27 cellular contexts compared by ENCODE assay signal in genomic region chr12:117502633-117503032, GRCh38.
"Had no signal": no experiment of that assay in that cellular context is flagged by ENCODE, and none has a peak within 500 bp of the region (broad histone marks: within the 10 kb centered on the region; RNA-seq: fewer than 3 reads in every experiment).

No MANE protein-coding gene starts in this region.

- H3K9me3 Mint-ChIP-seq: activated naive CD4-positive, alpha-beta T cell treated with anti-CD3 and anti-CD28 coated beads, Interleukin-2, amount 10 ng/mL, durations not matched to agents 7 days and 5 days; activated naive CD8-positive, alpha-beta T cell treated with anti-CD3 and anti-CD28 coated beads, Interleukin-2, amount 50 U/mL, for 24 hours; central memory CD8-positive, alpha-beta T cell; endodermal cell; neural progenitor cell; T-helper 1 cell treated with Interleukin-12 subunit alpha and Interleukin-12 subunit beta and Interleukin-4 antibody, amounts not matched to agents 30 μg/mL and 1 μg/mL, for 36 hours had no signal

- H3K4me1 Mint-ChIP-seq: activated naive CD4-positive, alpha-beta T cell treated with anti-CD3 and anti-CD28 coated beads, Interleukin-2, amount 10 ng/mL, durations not matched to agents 7 days and 5 days; activated naive CD8-positive, alpha-beta T cell treated with anti-CD3 and anti-CD28 coated beads, Interleukin-2, amount 50 U/mL, for 24 hours; central memory CD8-positive, alpha-beta T cell; memory B cell; neural progenitor cell; stimulated activated memory B cell treated with anti-CD40 and anti-IgM and Interleukin-4, amounts not matched to agents 10 μg/mL and 1 μg/mL and 100 μg/mL, for 72 hours had no signal

- ATAC-seq: activated CD4-positive, CD25-positive, alpha-beta regulatory T cell treated with anti-CD3 and anti-CD28 coated beads, Interleukin-2, amount 50 U/mL, for 24 hours; activated naive CD8-positive, alpha-beta T cell treated with anti-CD3 and anti-CD28 coated beads, Interleukin-2, amount 50 U/mL, for 24 hours; foreskin keratinocyte; left colon; mucosa of descending colon; naive thymus-derived CD4-positive, alpha-beta T cell; stimulated activated memory B cell treated with anti-CD40 and anti-IgM and Interleukin-4, amounts not matched to agents 10 μg/mL and 1 μg/mL and 100 μg/mL, for 72 hours had no signal

- H3K27me3 Mint-ChIP-seq: activated naive CD4-positive, alpha-beta T cell treated with anti-CD3 and anti-CD28 coated beads, Interleukin-2, amount 10 ng/mL, durations not matched to agents 7 days and 5 days had no signal

- H3K27ac Mint-ChIP-seq: activated naive CD4-positive, alpha-beta T cell treated with anti-CD3 and anti-CD28 coated beads, Interleukin-2, amount 10 ng/mL, durations not matched to agents 7 days and 5 days; activated naive CD8-positive, alpha-beta T cell treated with anti-CD3 and anti-CD28 coated beads, Interleukin-2, amount 50 U/mL, for 24 hours; endodermal cell; memory B cell; naive thymus-derived CD4-positive, alpha-beta T cell; neural progenitor cell; stimulated activated memory B cell treated with anti-CD40 and anti-IgM and Interleukin-4, amounts not matched to agents 10 μg/mL and 1 μg/mL and 100 μg/mL, for 72 hours; T-helper 1 cell treated with Interleukin-12 subunit alpha and Interleukin-12 subunit beta and Interleukin-4 antibody, amounts not matched to agents 30 μg/mL and 1 μg/mL, for 36 hours had no signal

- H3K36me3 Mint-ChIP-seq: activated naive CD4-positive, alpha-beta T cell treated with anti-CD3 and anti-CD28 coated beads, Interleukin-2, amount 10 ng/mL, durations not matched to agents 7 days and 5 days; memory B cell; naive thymus-derived CD4-positive, alpha-beta T cell; neural progenitor cell; stimulated activated memory B cell treated with anti-CD40 and anti-IgM and Interleukin-4, amounts not matched to agents 10 μg/mL and 1 μg/mL and 100 μg/mL, for 72 hours had no signal

- H3K27ac ChIP-seq: brain microvascular endothelial cell, colonic mucosa, epithelial cell of prostate, foreskin keratinocyte, neural progenitor cell, spleen, thoracic aorta had no signal

- H3K4me3 Mint-ChIP-seq: activated naive CD4-positive, alpha-beta T cell treated with anti-CD3 and anti-CD28 coated beads, Interleukin-2, amount 10 ng/mL, durations not matched to agents 7 days and 5 days; activated naive CD8-positive, alpha-beta T cell treated with anti-CD3 and anti-CD28 coated beads, Interleukin-2, amount 50 U/mL, for 24 hours; central memory CD8-positive, alpha-beta T cell; endodermal cell; memory B cell; naive thymus-derived CD4-positive, alpha-beta T cell; neural progenitor cell; stimulated activated memory B cell treated with anti-CD40 and anti-IgM and Interleukin-4, amounts not matched to agents 10 μg/mL and 1 μg/mL and 100 μg/mL, for 72 hours; T-helper 1 cell treated with Interleukin-12 subunit alpha and Interleukin-12 subunit beta and Interleukin-4 antibody, amounts not matched to agents 30 μg/mL and 1 μg/mL, for 36 hours had no signal

- DNase-seq: activated CD8-positive, alpha-beta memory T cell treated with anti-CD3 and anti-CD28 coated beads for 24 hours; activated CD8-positive, alpha-beta memory T cell treated with anti-CD3 and anti-CD28 coated beads, Interleukin-2, amount 50 U/mL, for 48 hours; activated effector memory CD4-positive, alpha-beta T cell treated with Interleukin-2 at 50 U/mL for 16 hours; activated naive CD4-positive, alpha-beta T cell treated with anti-CD3 and anti-CD28 coated beads, Interleukin-2, amount 10 ng/mL, durations not matched to agents 7 days and 5 days; activated naive CD8-positive, alpha-beta T cell treated with anti-CD3 and anti-CD28 coated beads, Interleukin-2, amount 50 U/mL, for 24 hours; activated T-cell treated with anti-CD3 and anti-CD28 coated beads, Interleukin-2, amount 50 U/mL, for 48 hours; anterior cingulate cortex; brain microvascular endothelial cell; colonic mucosa; endodermal cell; foreskin keratinocyte; glutamatergic neuron; hippocampal formation; islet precursor cell; left colon; mucosa of descending colon; naive thymus-derived CD4-positive, alpha-beta T cell; spleen; stimulated activated CD4-positive, alpha-beta T cell treated with anti-CD3 and anti-CD28 coated beads, Interleukin-4, amount 100 ng/mL, for 4 hours had no signal
